In genomic region chr13:112054616-112055015, GRCh38 we compare ENCODE assay signal across 17 cellular contexts. TPM values are rescaled to one million over a fixed set of nuclear protein-coding genes. Genes with fewer than 3 reads are reported as not detected.
DNase-seq lines count a peak whose midpoint lies in the region; ATAC-seq and TF ChIP-seq lines count a peak whose summit lies in the region.
"Had no signal": no experiment of that assay in that cellular context is flagged by ENCODE, and none has a peak within 500 bp of the region (broad histone marks: within the 10 kb centered on the region; RNA-seq: fewer than 3 reads in every experiment).

No MANE protein-coding gene starts in this region.

- peaks cover 100% of the 10 kb centered on the region for H3K27me3 ChIP-seq in GM23338 (ENCODE audit: insufficient read depth)
- H3K27me3 ChIP-seq in neural cell (ENCODE audit: insufficient read depth, low read depth, low read length): peaks cover 70% of the 10 kb centered on the region

- peaks cover 64% of the 10 kb centered on the region for H3K27me3 Mint-ChIP-seq in activated CD8-positive, alpha-beta T cell treated with anti-CD3 and anti-CD28 coated beads, Interleukin-2, amount 10 ng/mL, durations not matched to agents 7 days and 5 days (ENCODE audit: low read depth)
- peaks cover 73% of the 10 kb centered on the region for H3K27me3 Mint-ChIP-seq in activated CD8-positive, alpha-beta T cell treated with anti-CD3 and anti-CD28 coated beads for 36 hours
- H3K27me3 Mint-ChIP-seq in GM23338 (ENCODE audit: insufficient read depth, low read depth, poor library complexity) (peaks cover 90% of the 10 kb centered on the region), WTC11 (ENCODE audit: low read depth) (peaks cover 100% of the 10 kb centered on the region)
- peaks cover 67 to 81% of the 10 kb centered on the region in 2 donors for H3K27me3 Mint-ChIP-seq in effector memory CD8-positive, alpha-beta T cell

- no peaks in the 10 kb centered on the region for H3K79me2 ChIP-seq in GM23338 (replicated peaks; ENCODE audit: insufficient read depth)
- H3K79me2 ChIP-seq in neural cell (replicated peaks; ENCODE audit: insufficient read depth, low read length): peaks cover 29% of the 10 kb centered on the region

- CTCF ChIA-PET in activated CD8-positive, alpha-beta T cell treated with anti-CD3 and anti-CD28 coated beads, Interleukin-2, amount 10 ng/mL, durations not matched to agents 7 days and 5 days (lab: Charles Lee): no interaction called here
- CTCF ChIA-PET in activated CD8-positive, alpha-beta T cell treated with anti-CD3 and anti-CD28 coated beads for 36 hours (lab: Charles Lee): no interaction called here
- CTCF ChIA-PET in WTC11 (lab: Charles Lee): interaction anchor here (0.8 to 2.4 kb wide), 4 partner anchors 9 to 389 kb away, joined by 3 to 13 read pairs (median 3); no protein-coding TSS in a partner anchor

- no peak overlapping the region for H3K27ac Mint-ChIP-seq in activated CD8-positive, alpha-beta T cell treated with anti-CD3 and anti-CD28 coated beads, Interleukin-2, amount 10 ng/mL, durations not matched to agents 7 days and 5 days
- no peak overlapping the region for H3K27ac Mint-ChIP-seq in activated CD8-positive, alpha-beta T cell treated with anti-CD3 and anti-CD28 coated beads for 36 hours
- H3K27ac Mint-ChIP-seq in GM23338 (no peak overlapping the region), WTC11 (no peak overlapping the region)
- no peak overlapping the region for H3K27ac Mint-ChIP-seq in effector memory CD8-positive, alpha-beta T cell

- H3K9me3 Mint-ChIP-seq in activated CD8-positive, alpha-beta T cell treated with anti-CD3 and anti-CD28 coated beads, Interleukin-2, amount 10 ng/mL, durations not matched to agents 7 days and 5 days (ENCODE audit: insufficient read depth): no peaks in the 10 kb centered on the region
- H3K9me3 Mint-ChIP-seq in activated CD8-positive, alpha-beta T cell treated with anti-CD3 and anti-CD28 coated beads for 36 hours: no peaks in the 10 kb centered on the region
- H3K9me3 Mint-ChIP-seq in GM23338: peaks cover 3% of the 10 kb centered on the region; the same call in 1 of the 3 replicates
- no peaks in the 10 kb centered on the region for H3K9me3 Mint-ChIP-seq in WTC11
- no peaks in the 10 kb centered on the region for H3K9me3 Mint-ChIP-seq in effector memory CD8-positive, alpha-beta T cell

- POLR2A ChIA-PET in activated CD8-positive, alpha-beta T cell treated with anti-CD3 and anti-CD28 coated beads, Interleukin-2, amount 10 ng/mL, durations not matched to agents 7 days and 5 days (lab: Charles Lee): no interaction called here
- POLR2A ChIA-PET in activated CD8-positive, alpha-beta T cell treated with anti-CD3 and anti-CD28 coated beads for 36 hours (lab: Charles Lee): no interaction called here
- POLR2A ChIA-PET in WTC11 (lab: Charles Lee): no interaction called here

- TF ChIP-seq EP300 in neural cell (conservative IDR thresholded peaks at IDR 0.05; ENCODE audit: poor library complexity, severe bottlenecking): no peak

- no peak for TF ChIP-seq CTCF in activated CD8-positive, alpha-beta T cell treated with anti-CD3 and anti-CD28 coated beads for 36 hours (IDR thresholded peaks at IDR 0.05)
- TF ChIP-seq CTCF in GM23338 (conservative IDR thresholded peaks at IDR 0.05; ENCODE audit: low read depth in 2 of 2): no peak
- TF ChIP-seq CTCF in WTC11 (IDR thresholded peaks at IDR 0.05): no peak
- TF ChIP-seq CTCF in neural cell (IDR thresholded peaks at IDR 0.05; ENCODE audit: poor library complexity, severe bottlenecking): no peak

- ATAC-seq in activated CD8-positive, alpha-beta T cell treated with anti-CD3 and anti-CD28 coated beads, Interleukin-2, amount 10 ng/mL, durations not matched to agents 7 days and 5 days: no peak
- ATAC-seq in activated CD8-positive, alpha-beta T cell treated with anti-CD3 and anti-CD28 coated beads for 36 hours: no peak
- ATAC-seq in GM23338 (no peak), WTC11 (no peak), left cardiac atrium (no peak)
- ATAC-seq in effector memory CD8-positive, alpha-beta T cell (replicated peaks): no peak

- intact Hi-C loops in activated CD8-positive, alpha-beta T cell treated with anti-CD3 and anti-CD28 coated beads for 36 hours (cut with micrococcal nuclease): no loop called here
- intact Hi-C loops in left cardiac atrium (cut with DNase I): no loop called here

- H3K4me1 Mint-ChIP-seq in activated CD8-positive, alpha-beta T cell treated with anti-CD3 and anti-CD28 coated beads, Interleukin-2, amount 10 ng/mL, durations not matched to agents 7 days and 5 days (ENCODE audit: low read depth): no peaks in the 10 kb centered on the region
- no peaks in the 10 kb centered on the region for H3K4me1 Mint-ChIP-seq in activated CD8-positive, alpha-beta T cell treated with anti-CD3 and anti-CD28 coated beads for 36 hours (ENCODE audit: low read depth)
- H3K4me1 Mint-ChIP-seq in GM23338 (peaks cover 36% of the 10 kb centered on the region), WTC11 (peaks cover 38% of the 10 kb centered on the region)
- H3K4me1 Mint-ChIP-seq in effector memory CD8-positive, alpha-beta T cell (ENCODE audit: low read depth in 2 of 2): peaks cover 0 to 2% of the 10 kb centered on the region in 2 donors

- H3K9me2 ChIP-seq in GM23338 (ENCODE audit: insufficient read depth) (no peaks in the 10 kb centered on the region), neural cell (ENCODE audit: insufficient read depth, low read length) (no peaks in the 10 kb centered on the region)

- H3K4me2 ChIP-seq in GM23338: peak overlapping the region; percentile 82
- H3K4me2 ChIP-seq in neural cell (ENCODE audit: low read length): no peak overlapping the region

- no peak overlapping the region for H2AFZ ChIP-seq in GM23338
- H2AFZ ChIP-seq in neural cell (ENCODE audit: low read depth, low read length): no peak overlapping the region
- H2AFZ ChIP-seq: GM23248 had no signal

- H3K27ac ChIP-seq in GM23338 (ENCODE audit: low read depth) (no peak overlapping the region), neural cell (ENCODE audit: low read length) (peak overlapping the region; percentile 62)
- H3K27ac ChIP-seq: GM23248 had no signal

- H3K36me3 Mint-ChIP-seq in activated CD8-positive, alpha-beta T cell treated with anti-CD3 and anti-CD28 coated beads, Interleukin-2, amount 10 ng/mL, durations not matched to agents 7 days and 5 days (ENCODE audit: low read depth): peaks cover 8% of the 10 kb centered on the region
- peaks cover 5% of the 10 kb centered on the region for H3K36me3 Mint-ChIP-seq in activated CD8-positive, alpha-beta T cell treated with anti-CD3 and anti-CD28 coated beads for 36 hours (ENCODE audit: low read depth)
- H3K36me3 Mint-ChIP-seq in GM23338 (ENCODE audit: low read depth) (no peaks in the 10 kb centered on the region), WTC11 (no peaks in the 10 kb centered on the region)
- no peaks in the 10 kb centered on the region for H3K36me3 Mint-ChIP-seq in effector memory CD8-positive, alpha-beta T cell (ENCODE audit: insufficient read depth)

- peak overlapping the region; percentile 46 for H3K4me3 Mint-ChIP-seq in activated CD8-positive, alpha-beta T cell treated with anti-CD3 and anti-CD28 coated beads, Interleukin-2, amount 10 ng/mL, durations not matched to agents 7 days and 5 days
- no peak overlapping the region for H3K4me3 Mint-ChIP-seq in activated CD8-positive, alpha-beta T cell treated with anti-CD3 and anti-CD28 coated beads for 36 hours
- H3K4me3 Mint-ChIP-seq in GM23338 (peak overlapping the region; percentile 58; the same call in 2 of the 3 replicates), WTC11 (peak overlapping the region; percentile 54)
- H3K4me3 Mint-ChIP-seq in effector memory CD8-positive, alpha-beta T cell: no peak overlapping the region

- no peak for DNase-seq in activated CD8-positive, alpha-beta T cell treated with anti-CD3 and anti-CD28 coated beads, Interleukin-2, amount 10 ng/mL, durations not matched to agents 7 days and 5 days
- no peak for DNase-seq in activated CD8-positive, alpha-beta T cell treated with anti-CD3 and anti-CD28 coated beads for 36 hours
- DNase-seq in GM23338 (ENCODE audit: low spot score): no peak
- DNase-seq in WTC11 (ENCODE audit: low spot score): no peak
- DNase-seq in left cardiac atrium: no peak
- no peak for DNase-seq in stimulated activated naive CD4-positive, alpha-beta T cell (lab: John Stamatoyannopoulos, UW)
- no peak for DNase-seq in effector memory CD8-positive, alpha-beta T cell
- DNase-seq: C1 segment of cervical spinal cord, DND-41, GM23248, NCI-H1105 treated with DMSO at 0.1 percent for 48 hours, NCI-H1694 treated with DMSO at 0.1 percent for 48 hours, NCI-H2171, NCI-H510A, RPMI8226 had no signal

- H3F3A ChIP-seq in GM23338 (replicated peaks; ENCODE audit: low read depth): peaks cover 10% of the 10 kb centered on the region
- H3F3A ChIP-seq in neural cell (ENCODE audit: insufficient read depth, low read length, poor library complexity, severe bottlenecking): no peaks in the 10 kb centered on the region

- H3K9ac ChIP-seq in neural cell (ENCODE audit: low read length): peak overlapping the region; percentile 76
- H3K9ac ChIP-seq: GM23248 had no signal

- H3K4me3 ChIP-seq in GM23338: peak overlapping the region; percentile 59; the same call in 1 of the 2 replicates
- peak overlapping the region; percentile 74 for H3K4me3 ChIP-seq in neural cell (ENCODE audit: low read length)
- H3K4me3 ChIP-seq: GM23248 had no signal

- H3K36me3 ChIP-seq in GM23338 (ENCODE audit: insufficient read depth) (no peaks in the 10 kb centered on the region), neural cell (ENCODE audit: insufficient read depth, low read length) (no peaks in the 10 kb centered on the region)

- H3K9me3 ChIP-seq in neural cell (ENCODE audit: low read length): no peaks in the 10 kb centered on the region

- peaks cover 40% of the 10 kb centered on the region for H3K4me1 ChIP-seq in GM23338 (ENCODE audit: insufficient read depth)

- H4K20me1 ChIP-seq in GM23338 (replicated peaks; ENCODE audit: insufficient read depth): peaks cover 24% of the 10 kb centered on the region
- H4K20me1 ChIP-seq in neural cell (ENCODE audit: insufficient read depth): no peaks in the 10 kb centered on the region

- TF ChIP-seq RAD21 in neural cell (conservative IDR thresholded peaks at IDR 0.05): no peak

TF ChIP-seq in GM23338, 12 proteins besides CTCF, POLR2A, EP300 and RAD21 (continues in another document):
- TF ChIP-seq EZH2 (IDR thresholded peaks at IDR 0.05; ENCODE audit: low read depth, unreplicated experiment): peak; percentile 83

TF ChIP-seq in WTC11, 78 proteins besides CTCF, POLR2A, EP300 and RAD21 (continues in another document):
- TF ChIP-seq FOXJ3 (CRISPR knock-in tag; IDR thresholded peaks at IDR 0.05; ENCODE audit: borderline replicate concordance): no peak

TF ChIP-seq in neural cell, 6 proteins besides CTCF, POLR2A, EP300 and RAD21 (continues in another document):
- no peak for TF ChIP-seq MXI1 (conservative IDR thresholded peaks at IDR 0.05; ENCODE audit: poor library complexity, severe bottlenecking)

RNA-seq across cellular contexts. Expression of gene SOX1, which starts 12.3 kb away (rescaled TPM):
- total RNA-seq in activated CD8-positive, alpha-beta T cell treated with anti-CD3 and anti-CD28 coated beads, Interleukin-2, amount 10 ng/mL, durations not matched to agents 7 days and 5 days: not detected
- not detected for total RNA-seq in activated CD8-positive, alpha-beta T cell treated with anti-CD3 and anti-CD28 coated beads for 36 hours
- total RNA-seq in GM23338 (2014; rRNA removed; shearing (Covaris generic)): 0.04 and 0.17 TPM in 2 replicates
- polyA plus RNA-seq in GM23338 (2016; fragmentation: Nextera tagmentation; extraction: Ambion mirVana): 0.10 TPM in 1 of 2 replicates, not detected in the other
- total RNA-seq in WTC11 (2021): 0.15 to 0.25 TPM (median 0.18 TPM) in 3 replicates
- 13.2 and 18.5 TPM in 2 replicates for polyA plus RNA-seq in neural cell
- polyA minus RNA-seq in neural cell: 19.5 and 21.8 TPM in 2 replicates
- not detected for total RNA-seq in left cardiac atrium
- total RNA-seq: GM23248, LHCN-M2 had no signal
- polyA plus RNA-seq: GM23248 had no signal

Comparison
In these comparisons a context has a peak if more than half of its experiments do, and no peak if none do; other contexts are left out.
1. H3K4me3 Mint-ChIP-seq: peak in activated CD8-positive, alpha-beta T cell treated with anti-CD3 and anti-CD28 coated beads, Interleukin-2, amount 10 ng/mL, durations not matched to agents 7 days and 5 days (single experiment), GM23338 (single experiment) and WTC11 (single experiment); none in activated CD8-positive, alpha-beta T cell treated with anti-CD3 and anti-CD28 coated beads for 36 hours (single experiment) and effector memory CD8-positive, alpha-beta T cell (0 of 2).